In the genomic region with DNA sequence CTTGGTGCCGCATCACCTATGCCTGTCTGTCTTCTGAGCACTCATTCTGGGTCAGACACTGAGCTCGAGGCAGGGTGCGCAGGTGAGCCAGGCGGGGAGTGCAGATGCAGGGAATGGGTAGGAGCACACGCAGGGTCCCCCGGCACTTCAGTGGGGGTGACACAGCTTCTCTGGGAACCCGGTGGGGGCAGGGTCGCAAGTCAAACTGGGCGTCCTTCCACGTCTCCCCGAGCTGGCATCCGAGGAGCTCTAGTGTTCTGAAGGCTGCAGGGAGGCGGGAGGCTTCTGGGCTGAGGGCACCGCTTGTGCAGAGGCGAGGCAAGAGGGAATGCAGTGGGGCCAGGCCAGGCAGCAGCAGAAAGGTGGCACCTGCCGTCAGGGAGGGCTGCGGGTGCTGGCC, we compare ENCODE assay signal across 25 cellular contexts.
DNase-seq lines count a peak whose midpoint lies in the region; ATAC-seq and FAIRE-seq lines count a peak whose summit lies in the region.
"Had no signal": no experiment of that assay in that cellular context is flagged by ENCODE, and none has a peak within 500 bp of the region (broad histone marks: within the 10 kb centered on the region; RNA-seq: fewer than 3 reads in every experiment).

No MANE protein-coding gene starts in this region.

- no peak for DNase-seq in activated T-cell treated with anti-CD3 and anti-CD28 coated beads, Interleukin-2, amount 50 U/mL, for 24 hours
- DNase-seq in activated T-cell treated with anti-CD3 and anti-CD28 coated beads for 4 hours (no peak), memory B cell (ENCODE audit: low spot score in 2 of 2) (no peak), frontal cortex (ENCODE audit: low spot score in 2 of 2) (no peak), HuH-7 (ENCODE audit: low spot score) (no peak)
- no peak for DNase-seq in stimulated activated naive B cell treated with anti-CD40 and anti-IgM and Interleukin-4, amounts not matched to agents 10 μg/mL and 1 μg/mL and 100 μg/mL, for 72 hours
- DNase-seq: activated CD4-positive, alpha-beta T cell treated with anti-CD3 and anti-CD28 coated beads for 36 hours; amniotic stem cell; DMS79; GF-D8; left lung; NCI-H1694 treated with DMSO at 0.1 percent for 48 hours; NCI-H2171 treated with DMSO at 0.1 percent for 48 hours; NCI-H524 treated with DMSO at 0.1 percent for 48 hours; SIG-M5; stimulated activated CD4-positive, alpha-beta T cell treated with anti-CD3 and anti-CD28 coated beads, Interleukin-15, amount 100 ng/mL, for 24 hours; trophoblast cell had no signal

- ATAC-seq in memory B cell (ENCODE audit: low read depth): no peak
- no peak for ATAC-seq in stimulated activated naive B cell treated with anti-CD40 and anti-IgM and Interleukin-4, amounts not matched to agents 10 μg/mL and 1 μg/mL and 100 μg/mL, for 72 hours (replicated peaks)
- no peak for ATAC-seq in activated CD4-positive, CD25-positive, alpha-beta regulatory T cell treated with anti-CD3 and anti-CD28 coated beads, Interleukin-2, amount 50 U/mL, for 24 hours
- ATAC-seq: activated CD4-positive, alpha-beta T cell treated with anti-CD3 and anti-CD28 coated beads for 36 hours; left lung; sciatic nerve had no signal

- H3K4me1 Mint-ChIP-seq in activated T-cell treated with anti-CD3 and anti-CD28 coated beads, Interleukin-2, amount 50 U/mL, for 24 hours (ENCODE audit: low read depth): peaks cover 13% of the 10 kb centered on the region
- H3K4me1 Mint-ChIP-seq in activated naive CD8-positive, alpha-beta T cell (ENCODE audit: low read depth): peaks cover 22% of the 10 kb centered on the region
- H3K4me1 Mint-ChIP-seq in memory B cell: peaks cover 32% of the 10 kb centered on the region
- H3K4me1 Mint-ChIP-seq in stimulated activated naive B cell treated with anti-CD40 and anti-IgM and Interleukin-4, amounts not matched to agents 10 μg/mL and 1 μg/mL and 100 μg/mL, for 72 hours: peaks cover 26 to 53% of the 10 kb centered on the region in 2 donors

- peaks cover 95% of the 10 kb centered on the region for H3K36me3 Mint-ChIP-seq in activated T-cell treated with anti-CD3 and anti-CD28 coated beads, Interleukin-2, amount 50 U/mL, for 24 hours (ENCODE audit: low read depth)
- H3K36me3 Mint-ChIP-seq in activated naive CD8-positive, alpha-beta T cell: peaks cover 9% of the 10 kb centered on the region
- peaks cover 47% of the 10 kb centered on the region for H3K36me3 Mint-ChIP-seq in memory B cell
- H3K36me3 Mint-ChIP-seq in stimulated activated naive B cell treated with anti-CD40 and anti-IgM and Interleukin-4, amounts not matched to agents 10 μg/mL and 1 μg/mL and 100 μg/mL, for 72 hours: peaks cover 60 to 73% of the 10 kb centered on the region in 2 donors

- H3K27me3 Mint-ChIP-seq in activated T-cell treated with anti-CD3 and anti-CD28 coated beads, Interleukin-2, amount 50 U/mL, for 24 hours: no peaks in the 10 kb centered on the region
- no peaks in the 10 kb centered on the region for H3K27me3 Mint-ChIP-seq in activated naive CD8-positive, alpha-beta T cell
- no peaks in the 10 kb centered on the region for H3K27me3 Mint-ChIP-seq in memory B cell
- no peaks in the 10 kb centered on the region for H3K27me3 Mint-ChIP-seq in stimulated activated naive B cell treated with anti-CD40 and anti-IgM and Interleukin-4, amounts not matched to agents 10 μg/mL and 1 μg/mL and 100 μg/mL, for 72 hours
- H3K27me3 Mint-ChIP-seq: activated CD4-positive, alpha-beta T cell treated with anti-CD3 and anti-CD28 coated beads for 36 hours had no signal

- no peak for FAIRE-seq in frontal cortex (lab: Jason Lieb, UNC)
- FAIRE-seq: A204.1, colon, GM18507, H54 had no signal

- peak overlapping the region; percentile 61 for H3K27ac Mint-ChIP-seq in activated T-cell treated with anti-CD3 and anti-CD28 coated beads, Interleukin-2, amount 50 U/mL, for 24 hours
- peak overlapping the region; percentile 46 for H3K27ac Mint-ChIP-seq in activated naive CD8-positive, alpha-beta T cell
- H3K27ac Mint-ChIP-seq in memory B cell: peak overlapping the region; percentile 69
- peak overlapping the region; percentile 87 for H3K27ac Mint-ChIP-seq in stimulated activated naive B cell treated with anti-CD40 and anti-IgM and Interleukin-4, amounts not matched to agents 10 μg/mL and 1 μg/mL and 100 μg/mL, for 72 hours
- H3K27ac Mint-ChIP-seq: activated T-helper 2 cell treated with anti-CD3 and anti-CD28 coated beads, Interferon-gamma antibody, Interleukin-2, Interleukin-4, amounts not matched to agents 10 μg/mL and 5 μg/mL and 100 μg/mL, durations not matched to agents 14 hours and 24 hours and 36 hours had no signal

- no peak overlapping the region for H3K4me3 Mint-ChIP-seq in activated T-cell treated with anti-CD3 and anti-CD28 coated beads, Interleukin-2, amount 50 U/mL, for 24 hours
- no peak overlapping the region for H3K4me3 Mint-ChIP-seq in activated naive CD8-positive, alpha-beta T cell
- H3K4me3 Mint-ChIP-seq in memory B cell: no peak overlapping the region
- H3K4me3 Mint-ChIP-seq in stimulated activated naive B cell treated with anti-CD40 and anti-IgM and Interleukin-4, amounts not matched to agents 10 μg/mL and 1 μg/mL and 100 μg/mL, for 72 hours: no peak overlapping the region
- H3K4me3 Mint-ChIP-seq: activated CD4-positive, alpha-beta T cell treated with anti-CD3 and anti-CD28 coated beads for 36 hours had no signal

- H3K9me3 Mint-ChIP-seq in activated T-cell treated with anti-CD3 and anti-CD28 coated beads, Interleukin-2, amount 50 U/mL, for 24 hours: no peaks in the 10 kb centered on the region
- no peaks in the 10 kb centered on the region for H3K9me3 Mint-ChIP-seq in activated naive CD8-positive, alpha-beta T cell (ENCODE audit: low read depth)
- no peaks in the 10 kb centered on the region for H3K9me3 Mint-ChIP-seq in memory B cell
- H3K9me3 Mint-ChIP-seq in stimulated activated naive B cell treated with anti-CD40 and anti-IgM and Interleukin-4, amounts not matched to agents 10 μg/mL and 1 μg/mL and 100 μg/mL, for 72 hours: no peaks in the 10 kb centered on the region
- H3K9me3 Mint-ChIP-seq: activated T-helper 2 cell treated with anti-CD3 and anti-CD28 coated beads, Interferon-gamma antibody, Interleukin-2, Interleukin-4, amounts not matched to agents 10 μg/mL and 5 μg/mL and 100 μg/mL, durations not matched to agents 14 hours and 24 hours and 36 hours had no signal
